ENCODE assay signal across 15 cellular contexts in genomic region chr4:158871050-158871724, GRCh38.
DNase-seq lines count a peak whose midpoint lies in the region; ATAC-seq and TF ChIP-seq lines count a peak whose summit lies in the region.
"Had no signal": no experiment of that assay in that cellular context is flagged by ENCODE, and none has a peak within 500 bp of the region (broad histone marks: within the 10 kb centered on the region; RNA-seq: fewer than 3 reads in every experiment).

No MANE protein-coding gene starts in this region.

- H3K9me3 Mint-ChIP-seq in natural killer cell = no peaks in the 10 kb centered on the region
- H3K9me3 Mint-ChIP-seq in natural killer cell treated with Interleukin-12 subunit alpha and Interleukin-12 subunit beta and Interleukin-15 and Interleukin-18, amount 100 ng/mL, for 72 hours = no peaks in the 10 kb centered on the region
- H3K9me3 Mint-ChIP-seq: activated naive CD4-positive, alpha-beta T cell treated with anti-CD3 and anti-CD28 coated beads, Interleukin-2, amount 50 U/mL, for 72 hours; activated T-helper 1 cell treated with anti-CD3 and anti-CD28 coated beads, Interleukin-12 subunit alpha, Interleukin-12 subunit beta, Interleukin-2, Interleukin-4 antibody, amounts not matched to agents 30 ng/mL and 10 ng/mL and 1 ng/mL, durations not matched to agents 14 hours and 24 hours and 36 hours; nephron had no signal

- peak in 2 of 3 donors; percentile 8 to 19 for ATAC-seq in natural killer cell
- ATAC-seq in natural killer cell treated with Interleukin-12 subunit alpha and Interleukin-12 subunit beta and Interleukin-15 and Interleukin-18, amount 100 ng/mL, for 72 hours = no peak
- no peak for ATAC-seq in GM18861 (IDR thresholded peaks at IDR 0.05; ENCODE audit: unreplicated experiment)
- ATAC-seq in omental fat pad (ENCODE audit: low FRiP score) = no peak

- H3K27ac Mint-ChIP-seq in natural killer cell = no peak overlapping the region
- H3K27ac Mint-ChIP-seq in natural killer cell treated with Interleukin-12 subunit alpha and Interleukin-12 subunit beta and Interleukin-15 and Interleukin-18, amount 100 ng/mL, for 72 hours = no peak overlapping the region
- H3K27ac Mint-ChIP-seq: activated T-helper 1 cell treated with anti-CD3 and anti-CD28 coated beads, Interleukin-12 subunit alpha, Interleukin-12 subunit beta, Interleukin-2, Interleukin-4 antibody, amounts not matched to agents 30 ng/mL and 10 ng/mL and 1 ng/mL, durations not matched to agents 14 hours and 24 hours and 36 hours had no signal

- intact Hi-C loops in natural killer cell (cut with micrococcal nuclease) = loop anchor here (5.0 kb wide), 1 partner anchor 36 kb away; no protein-coding TSS in a partner anchor

- no peak for DNase-seq in natural killer cell
- no peak for DNase-seq in natural killer cell treated with Interleukin-12 subunit alpha and Interleukin-12 subunit beta and Interleukin-15 and Interleukin-18, amount 100 ng/mL, for 72 hours (ENCODE audit: low spot score)
- DNase-seq in choroid plexus epithelial cell (ENCODE audit: low read depth) = peak; percentile 39
- DNase-seq in iris pigment epithelial cell (ENCODE audit: low read depth) = peak; percentile 18
- DNase-seq in NCI-H1105 treated with DMSO at 0.1 percent for 48 hours (lab: John Stamatoyannopoulos, UW) = no peak
- no peak for DNase-seq in AG20443 (ENCODE audit: low spot score)
- DNase-seq in omental fat pad (ENCODE audit: low spot score) = no peak
- DNase-seq: CD4-positive, alpha-beta memory T cell; DMS79; NCI-H1930 had no signal

- no peak overlapping the region for H3K4me3 ChIP-seq in choroid plexus epithelial cell (ENCODE audit: low read depth, low read length)
- H3K4me3 ChIP-seq: SJSA1 had no signal

- peaks cover 27 to 40% of the 10 kb centered on the region in 2 donors for H3K4me1 Mint-ChIP-seq in natural killer cell
- peaks cover 18 to 25% of the 10 kb centered on the region in 2 donors for H3K4me1 Mint-ChIP-seq in natural killer cell treated with Interleukin-12 subunit alpha and Interleukin-12 subunit beta and Interleukin-15 and Interleukin-18, amount 100 ng/mL, for 72 hours (ENCODE audit: low read depth in 2 of 2)

- peaks cover 26% of the 10 kb centered on the region for H3K36me3 Mint-ChIP-seq in natural killer cell
- H3K36me3 Mint-ChIP-seq in natural killer cell treated with Interleukin-12 subunit alpha and Interleukin-12 subunit beta and Interleukin-15 and Interleukin-18, amount 100 ng/mL, for 72 hours = peaks cover 32% of the 10 kb centered on the region

- H3K4me3 Mint-ChIP-seq in natural killer cell = no peak overlapping the region
- H3K4me3 Mint-ChIP-seq in natural killer cell treated with Interleukin-12 subunit alpha and Interleukin-12 subunit beta and Interleukin-15 and Interleukin-18, amount 100 ng/mL, for 72 hours = no peak overlapping the region
- H3K4me3 Mint-ChIP-seq: activated T-helper 1 cell treated with anti-CD3 and anti-CD28 coated beads, Interleukin-12 subunit alpha, Interleukin-12 subunit beta, Interleukin-2, Interleukin-4 antibody, amounts not matched to agents 30 ng/mL and 10 ng/mL and 1 ng/mL, durations not matched to agents 14 hours and 24 hours and 36 hours; CD4-positive, alpha-beta memory T cell; nephron had no signal

- peaks cover 0 to 4% of the 10 kb centered on the region in 2 donors for H3K27me3 Mint-ChIP-seq in natural killer cell (ENCODE audit: low read depth in 2 of 2)
- H3K27me3 Mint-ChIP-seq in natural killer cell treated with Interleukin-12 subunit alpha and Interleukin-12 subunit beta and Interleukin-15 and Interleukin-18, amount 100 ng/mL, for 72 hours = no peaks in the 10 kb centered on the region
- H3K27me3 Mint-ChIP-seq: CD4-positive, alpha-beta memory T cell had no signal

- TF ChIP-seq CTCF in natural killer cell (IDR thresholded peaks at IDR 0.05) (no peak), choroid plexus epithelial cell (conservative IDR thresholded peaks at IDR 0.05; ENCODE audit: low read depth, low read length) (no peak), omental fat pad (IDR thresholded peaks at IDR 0.05) (no peak)

Comparison
In these comparisons a context has a peak if more than half of its experiments do, and no peak if none do; other contexts are left out.
1. ATAC-seq: peak in natural killer cell (2 of 3); none in natural killer cell treated with Interleukin-12 subunit alpha and Interleukin-12 subunit beta and Interleukin-15 and Interleukin-18, amount 100 ng/mL, for 72 hours (0 of 2), GM18861 (single experiment) and omental fat pad (single experiment).
2. DNase-seq: peak in choroid plexus epithelial cell (single experiment) and iris pigment epithelial cell (single experiment); none in natural killer cell (single experiment), natural killer cell treated with Interleukin-12 subunit alpha and Interleukin-12 subunit beta and Interleukin-15 and Interleukin-18, amount 100 ng/mL, for 72 hours (single experiment), NCI-H1105 treated with DMSO at 0.1 percent for 48 hours (single experiment), AG20443 (single experiment) and omental fat pad (single experiment).